Comparison of ENCODE assay signal across 14 cellular contexts in the genomic region with DNA sequence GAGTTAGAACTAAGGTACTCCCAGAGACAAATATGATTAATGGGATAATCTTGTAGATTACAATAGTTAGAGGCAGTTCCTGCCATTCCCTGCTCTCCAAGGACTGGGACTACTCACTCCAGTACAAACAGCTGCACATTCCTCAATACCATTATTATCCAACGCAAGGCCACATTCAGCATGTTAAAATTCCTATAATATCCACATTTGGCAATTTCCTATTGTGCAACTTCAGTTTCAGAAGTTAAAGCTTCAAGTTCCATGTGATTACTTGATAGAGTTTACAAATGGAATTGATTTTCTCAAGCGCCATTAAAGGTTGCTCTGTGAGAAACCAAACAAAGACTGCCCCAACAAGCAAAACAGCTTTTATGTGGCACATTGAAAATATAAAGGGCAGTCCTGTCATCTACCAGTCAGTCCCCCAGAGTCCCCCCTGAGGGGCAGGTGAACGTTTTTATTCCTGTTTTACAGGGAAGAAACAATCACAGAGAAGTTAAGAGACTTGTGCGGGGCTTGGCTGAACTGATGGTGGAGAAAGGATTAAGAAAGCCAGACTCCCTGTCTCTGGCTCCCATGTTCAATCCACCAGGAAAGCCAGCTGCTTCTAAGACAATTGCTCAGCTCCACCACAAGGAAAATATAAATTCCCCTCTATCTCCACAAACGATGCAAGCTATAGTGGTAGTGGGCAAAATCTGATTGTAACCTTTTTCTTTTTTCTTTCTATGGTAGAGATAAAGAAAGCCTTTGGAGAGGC.
DNase-seq lines count a peak whose midpoint lies in the region; ATAC-seq and TF ChIP-seq lines count a peak whose summit lies in the region.
"Had no signal": no experiment of that assay in that cellular context is flagged by ENCODE, and none has a peak within 500 bp of the region (broad histone marks: within the 10 kb centered on the region; RNA-seq: fewer than 3 reads in every experiment).

No MANE protein-coding gene starts in this region.

- H3K79me2 ChIP-seq in ACC112 (ENCODE audit: control insufficient read depth, insufficient read depth, low read length, unreplicated experiment): no peaks in the 10 kb centered on the region

- intact Hi-C loops in left lung (cut with DNase I): no loop called here
- intact Hi-C loops in CD8-positive, alpha-beta T cell (cut with DNase I, micrococcal nuclease): no loop called here

- H3K4me3 Mint-ChIP-seq in CD8-positive, alpha-beta T cell: no peak overlapping the region
- H3K4me3 Mint-ChIP-seq: WTC11 had no signal

- peak; percentile 57 for ATAC-seq in left lung
- ATAC-seq in CD8-positive, alpha-beta T cell: no peak
- ATAC-seq: WTC11 had no signal

- POLR2A ChIA-PET in CD8-positive, alpha-beta T cell (lab: Charles Lee): no interaction called here

- in situ Hi-C loops in astrocyte of the spinal cord (cut with HindIII; ENCODE audit: low sequenced_read_pairs): no loop called here

- peak; percentile 72 for DNase-seq in HCEC 1CT
- DNase-seq in astrocyte of the spinal cord (ENCODE audit: low read depth, low spot score): peak; percentile 43
- DNase-seq in left lung: no peak
- DNase-seq in CD8-positive, alpha-beta T cell: no peak
- no peak for DNase-seq in SKM-1 treated with dmso at 0.1 percent for 144 hours (lab: John Stamatoyannopoulos, UW; ENCODE audit: unreplicated experiment)
- no peak for DNase-seq in MG63
- DNase-seq in activated CD4-positive, CD25-positive, alpha-beta regulatory T cell treated with anti-CD3 and anti-CD28 coated beads, Interleukin-2, amount 50 U/mL, for 72 hours: no peak
- DNase-seq: C1 segment of cervical spinal cord, dorsolateral prefrontal cortex, NCI-H1436 treated with DMSO at 0.1 percent for 48 hours, thyroid gland had no signal

- no peaks in the 10 kb centered on the region for H3K27me3 ChIP-seq in ACC112 (ENCODE audit: insufficient read depth, low read length)
- H3K27me3 ChIP-seq in left lung: no peaks in the 10 kb centered on the region
- H3K27me3 ChIP-seq in CD8-positive, alpha-beta T cell (ENCODE audit: insufficient read depth, low read length): no peaks in the 10 kb centered on the region
- H3K27me3 ChIP-seq in MG63: no peaks in the 10 kb centered on the region
- H3K27me3 ChIP-seq: dorsolateral prefrontal cortex, thyroid gland had no signal

- no peaks in the 10 kb centered on the region for H3K9me3 ChIP-seq in left lung
- H3K9me3 ChIP-seq in CD8-positive, alpha-beta T cell (ENCODE audit: low read length): no peaks in the 10 kb centered on the region
- H3K9me3 ChIP-seq in MG63: no peaks in the 10 kb centered on the region
- H3K9me3 ChIP-seq: thyroid gland had no signal

- H3K36me3 ChIP-seq in ACC112 (ENCODE audit: insufficient read depth, low read length) (no peaks in the 10 kb centered on the region), left lung (no peaks in the 10 kb centered on the region), MG63 (no peaks in the 10 kb centered on the region)
- H3K36me3 ChIP-seq in CD8-positive, alpha-beta T cell (ENCODE audit: insufficient read depth, low read length): no peaks in the 10 kb centered on the region
- H3K36me3 ChIP-seq: thyroid gland had no signal

- H3K27ac Mint-ChIP-seq in CD8-positive, alpha-beta T cell: no peak overlapping the region
- H3K27ac Mint-ChIP-seq: activated T-helper 2 cell treated with anti-CD3 and anti-CD28 coated beads, Interferon-gamma antibody, Interleukin-2, Interleukin-4, amounts not matched to agents 10 μg/mL and 5 μg/mL and 100 μg/mL, durations not matched to agents 14 hours and 24 hours and 36 hours; WTC11 had no signal

- TF ChIP-seq CTCF in astrocyte of the spinal cord (IDR thresholded peaks at IDR 0.05; ENCODE audit: low read depth, low read length): no peak
- TF ChIP-seq CTCF in left lung (IDR thresholded peaks at IDR 0.05): no peak
- TF ChIP-seq CTCF in CD8-positive, alpha-beta T cell (IDR thresholded peaks at IDR 0.05): no peak

- H3K27ac ChIP-seq in ACC112 (ENCODE audit: low read depth, low read length): peak overlapping the region; percentile 28; the same call in 1 of the 2 replicates
- no peak overlapping the region for H3K27ac ChIP-seq in left lung
- H3K27ac ChIP-seq in CD8-positive, alpha-beta T cell (ENCODE audit: low read depth, low read length): no peak overlapping the region
- H3K27ac ChIP-seq: dorsolateral prefrontal cortex, thyroid gland had no signal

- no peaks in the 10 kb centered on the region for H3K36me3 Mint-ChIP-seq in CD8-positive, alpha-beta T cell
- H3K36me3 Mint-ChIP-seq: WTC11 had no signal

- no peaks in the 10 kb centered on the region for H3K4me1 Mint-ChIP-seq in CD8-positive, alpha-beta T cell (ENCODE audit: low read depth)

- peaks cover 15% of the 10 kb centered on the region for H3K4me1 ChIP-seq in ACC112 (ENCODE audit: control insufficient read depth, insufficient read depth, low read length, unreplicated experiment)
- peaks cover 0 to 14% of the 10 kb centered on the region in 2 donors for H3K4me1 ChIP-seq in left lung
- H3K4me1 ChIP-seq in CD8-positive, alpha-beta T cell (ENCODE audit: insufficient read depth, low read length): no peaks in the 10 kb centered on the region

- H2AFZ ChIP-seq in ACC112 (ENCODE audit: low read length, unreplicated experiment): no peak overlapping the region

- H3K27me3 Mint-ChIP-seq in CD8-positive, alpha-beta T cell (ENCODE audit: low read depth): peaks cover under 1% of the 10 kb centered on the region

- no peak overlapping the region for H3K4me3 ChIP-seq in ACC112 (ENCODE audit: low read depth, low read length)
- no peak overlapping the region for H3K4me3 ChIP-seq in astrocyte of the spinal cord (ENCODE audit: low read depth, low read length)
- H3K4me3 ChIP-seq in left lung: no peak overlapping the region
- H3K4me3 ChIP-seq in CD8-positive, alpha-beta T cell (ENCODE audit: low read depth, low read length): no peak overlapping the region
- no peak overlapping the region for H3K4me3 ChIP-seq in MG63
- H3K4me3 ChIP-seq: dorsolateral prefrontal cortex, thyroid gland had no signal

- CTCF ChIA-PET in CD8-positive, alpha-beta T cell (lab: Charles Lee): interaction anchor here (1.0 to 1.1 kb wide), 2 partner anchors 9 to 10 kb away, joined by 3 read pairs; no protein-coding TSS in a partner anchor

- H3K9me3 Mint-ChIP-seq in CD8-positive, alpha-beta T cell: no peaks in the 10 kb centered on the region
- H3K9me3 Mint-ChIP-seq: activated T-helper 2 cell treated with anti-CD3 and anti-CD28 coated beads, Interferon-gamma antibody, Interleukin-2, Interleukin-4, amounts not matched to agents 10 μg/mL and 5 μg/mL and 100 μg/mL, durations not matched to agents 14 hours and 24 hours and 36 hours had no signal

Comparison
In these comparisons a context has a peak if more than half of its experiments do, and no peak if none do; other contexts are left out.
1. DNase-seq: peak in HCEC 1CT (single experiment) and astrocyte of the spinal cord (single experiment); none in left lung (0 of 2), CD8-positive, alpha-beta T cell (0 of 7), SKM-1 treated with dmso at 0.1 percent for 144 hours (single experiment), MG63 (single experiment) and activated CD4-positive, CD25-positive, alpha-beta regulatory T cell treated with anti-CD3 and anti-CD28 coated beads, Interleukin-2, amount 50 U/mL, for 72 hours (single experiment).